Comparison of ENCODE assay signal across 1 cellular context in genomic region chr17:8994319-8994718, GRCh38.
A peak's percentile ranks its signal among the peaks of the same experiment; 100 is the strongest.
TF ChIP-seq lines count a peak whose summit lies in the region.

No MANE protein-coding gene starts in this region.

TF ChIP-seq in HEK293, 187 proteins besides CTCF, POLR2A, EP300 and RAD21 (continued from another document):
- TF ChIP-seq ZBTB26 (tag by site-specific recombination; optimal IDR thresholded peaks at IDR 0.05) = no peak
- peak; percentile 76 for TF ChIP-seq ZNF654 (tag by site-specific recombination; IDR thresholded peaks at IDR 0.05; ENCODE audit: low read depth)
- TF ChIP-seq ZIC2 (tag by site-specific recombination; IDR thresholded peaks at IDR 0.05) = no peak
- TF ChIP-seq ZFHX2 (tag by site-specific recombination; conservative IDR thresholded peaks at IDR 0.05) = no peak
- TF ChIP-seq SP7 (tag by site-specific recombination; IDR thresholded peaks at IDR 0.05) = peak; percentile 17; the same call in 1 of the 2 replicates
- TF ChIP-seq EGR2 (tag by site-specific recombination; IDR thresholded peaks at IDR 0.05; ENCODE audit: low read depth) = no peak
- no peak for TF ChIP-seq KLF9 (tag by site-specific recombination; IDR thresholded peaks at IDR 0.05; ENCODE audit: low read depth)
- no peak for TF ChIP-seq ZNF704 (tag by site-specific recombination; IDR thresholded peaks at IDR 0.05)
- no peak for TF ChIP-seq ZNF114 (tag by site-specific recombination; IDR thresholded peaks at IDR 0.05)
TF ChIP-seq in HEK293: peak in this region for 5.
